Comparison of ENCODE assay signal across 1 cellular context in genomic region chr2:237865623-237866041, GRCh38.
A peak's percentile ranks its signal among the peaks of the same experiment; 100 is the strongest.
TF ChIP-seq lines count a peak whose summit lies in the region.

No MANE protein-coding gene starts in this region.

TF ChIP-seq in HEK293, 187 proteins besides CTCF, POLR2A, EP300 and RAD21 (continued from another document):
- TF ChIP-seq, protein P1, sequence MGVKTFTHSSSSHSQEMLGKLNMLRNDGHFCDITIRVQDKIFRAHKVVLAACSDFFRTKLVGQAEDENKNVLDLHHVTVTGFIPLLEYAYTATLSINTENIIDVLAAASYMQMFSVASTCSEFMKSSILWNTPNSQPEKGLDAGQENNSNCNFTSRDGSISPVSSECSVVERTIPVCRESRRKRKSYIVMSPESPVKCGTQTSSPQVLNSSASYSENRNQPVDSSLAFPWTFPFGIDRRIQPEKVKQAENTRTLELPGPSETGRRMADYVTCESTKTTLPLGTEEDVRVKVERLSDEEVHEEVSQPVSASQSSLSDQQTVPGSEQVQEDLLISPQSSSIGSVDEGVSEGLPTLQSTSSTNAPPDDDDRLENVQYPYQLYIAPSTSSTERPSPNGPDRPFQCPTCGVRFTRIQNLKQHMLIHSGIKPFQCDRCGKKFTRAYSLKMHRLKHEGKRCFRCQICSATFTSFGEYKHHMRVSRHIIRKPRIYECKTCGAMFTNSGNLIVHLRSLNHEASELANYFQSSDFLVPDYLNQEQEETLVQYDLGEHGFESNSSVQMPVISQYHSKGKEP (tag by site-specific recombination; IDR thresholded peaks at IDR 0.05), result no peak
- TF ChIP-seq ZNF146 (tag by site-specific recombination; IDR thresholded peaks at IDR 0.05), result 0 out of 2 replicates have a peak, but pooled peaks have one; percentile 34
- no peak for TF ChIP-seq ZNF19 (tag by site-specific recombination; IDR thresholded peaks at IDR 0.05; ENCODE audit: low read depth)
